ENCODE assay signal across 31 cellular contexts in genomic region chr7:98557538-98558031, GRCh38. TPM values are rescaled to one million over a fixed set of nuclear protein-coding genes. Genes with fewer than 3 reads are reported as not detected.
DNase-seq lines count a peak whose midpoint lies in the region; FAIRE-seq and TF ChIP-seq lines count a peak whose summit lies in the region.
"Had no signal": no experiment of that assay in that cellular context is flagged by ENCODE, and none has a peak within 500 bp of the region (broad histone marks: within the 10 kb centered on the region; RNA-seq: fewer than 3 reads in every experiment).

No MANE protein-coding gene starts in this region.

- DNase-seq in DMS53 (lab: John Stamatoyannopoulos, UW) (peak; percentile 19), DMS53 treated with DMSO at 0.1 percent for 48 hours (lab: John Stamatoyannopoulos, UW; ENCODE audit: unreplicated experiment) (no peak), NCI-H524 treated with DMSO at 0.1 percent for 48 hours (lab: John Stamatoyannopoulos, UW) (peak; percentile 86), H1 (ENCODE audit: low read depth in 1 of 2, low spot score in 2 of 2) (no peak), posterior vena cava (ENCODE audit: low spot score) (peak; percentile 16), head of caudate nucleus (no peak), amniotic stem cell (lab: John Stamatoyannopoulos, UW) (no peak)
- DNase-seq in stimulated activated CD4-positive, alpha-beta T cell treated with anti-CD3 and anti-CD28 coated beads, Interleukin-2, amount 100 ng/mL, for 48 hours, result no peak
- DNase-seq: activated CD4-positive, alpha-beta T cell treated with anti-CD3 and anti-CD28 coated beads, Interleukin-2, amount 50 U/mL, for 1 hour; activated CD8-positive, alpha-beta memory T cell treated with anti-CD3 and anti-CD28 coated beads, Interleukin-2, amount 10 ng/mL, durations not matched to agents 7 days and 5 days; activated naive CD4-positive, alpha-beta T cell; activated T-cell treated with anti-CD3 and anti-CD28 coated beads, Interleukin-2, amount 50 U/mL, for 48 hours; CD4-positive, CD25-positive, alpha-beta regulatory T cell; erythroblast; GM23248; heart left ventricle; Karpas-422; left cardiac atrium; NCI-H1436 treated with DMSO at 0.1 percent for 48 hours; nephron progenitor cell; Right ventricle myocardium superior; stimulated activated CD4-positive, alpha-beta T cell treated with anti-CD3 and anti-CD28 coated beads, Interleukin-4, amount 100 ng/mL, for 4 hours; substantia nigra; WERI-Rb-1 had no signal

- no peak overlapping the region for H2BK15ac ChIP-seq in H1 (ENCODE audit: low read length)

- no peaks in the 10 kb centered on the region for H3K36me3 ChIP-seq in H1 (ENCODE audit: control insufficient read depth in 2 of 4, insufficient read depth in 4 of 4, low read length in 3 of 4)
- H3K36me3 ChIP-seq: heart left ventricle, right atrium auricular region, WERI-Rb-1 had no signal

- no peak overlapping the region for H4K91ac ChIP-seq in H1 (replicated peaks; ENCODE audit: insufficient read length, low read length)

- no peak for TF ChIP-seq RAD21 in H1 (IDR thresholded peaks at IDR 0.05 in 1 of 2, conservative IDR thresholded peaks at IDR 0.05 in 1 of 2; ENCODE audit: low read depth in 2 of 2, low read length in 2 of 2)

- H3K56ac ChIP-seq in H1 (replicated peaks; ENCODE audit: insufficient read length, low read depth, low read length), result no peak overlapping the region

- H3K79me2 ChIP-seq in H1 (ENCODE audit: control insufficient read depth in 1 of 2, insufficient read depth in 2 of 2, low read length in 2 of 2), result no peaks in the 10 kb centered on the region
- H3K79me2 ChIP-seq: parathyroid adenoma had no signal

- no peak overlapping the region for H4K8ac ChIP-seq in H1 (ENCODE audit: extremely low read depth, insufficient read depth, low read length)

- no peak overlapping the region for H3K23ac ChIP-seq in H1 (ENCODE audit: insufficient read length)

- no peak overlapping the region for H2AK5ac ChIP-seq in H1 (ENCODE audit: low read depth, low read length)

- no peak overlapping the region for H3K14ac ChIP-seq in H1 (ENCODE audit: insufficient read length)

- H4K20me1 ChIP-seq in H1 (replicated peaks in 1 of 2; ENCODE audit: control insufficient read depth in 1 of 2, insufficient read depth in 2 of 2, low read length in 2 of 2), result no peaks in the 10 kb centered on the region

- no peak for TF ChIP-seq POLR2A in H1 (IDR thresholded peaks at IDR 0.05; ENCODE audit: control extremely low read depth in 1 of 2, low read depth in 2 of 2, low read length in 2 of 2)

- no peaks in the 10 kb centered on the region for H3K79me1 ChIP-seq in H1 (ENCODE audit: low read depth, low read length)

- no peak for TF ChIP-seq CTCF in H1 (IDR thresholded peaks at IDR 0.05; ENCODE audit: control extremely low read depth in 1 of 3, insufficient read depth in 1 of 3, low read depth in 1 of 3, low read length in 3 of 3)

- no peak overlapping the region for H3K18ac ChIP-seq in H1 (ENCODE audit: extremely low read depth, low read length)

- H3K27ac ChIP-seq in H1 (ENCODE audit: low read depth, low read length), result no peak overlapping the region
- H3K27ac ChIP-seq: 22Rv1, GM23248, heart left ventricle, parathyroid adenoma, right atrium auricular region, WERI-Rb-1 had no signal

- no peak overlapping the region for H3K9ac ChIP-seq in H1 (replicated peaks in 1 of 4; ENCODE audit: extremely low read depth in 1 of 4, low read depth in 3 of 4, low read length in 3 of 4)
- H3K9ac ChIP-seq: GM23248, parathyroid adenoma had no signal

- no peak overlapping the region for H3K4me2 ChIP-seq in H1 (ENCODE audit: insufficient read depth in 1 of 2, low read depth in 2 of 2, low read length in 2 of 2)
- H3K4me2 ChIP-seq: smooth muscle cell had no signal

- no peak overlapping the region for H2AFZ ChIP-seq in H1 (ENCODE audit: low read length)
- H2AFZ ChIP-seq: GM23248, parathyroid adenoma had no signal

- no peak overlapping the region for H2BK5ac ChIP-seq in H1 (ENCODE audit: low read depth, low read length)

- no peaks in the 10 kb centered on the region for H3K27me3 ChIP-seq in H1 (replicated peaks in 1 of 4; ENCODE audit: control insufficient read depth in 3 of 4, extremely low read depth in 1 of 4, insufficient read depth in 3 of 4, low read length in 3 of 4)
- H3K27me3 ChIP-seq: right atrium auricular region had no signal

- H4K5ac ChIP-seq in H1 (ENCODE audit: insufficient read length, low read depth, low read length), result no peak overlapping the region

- no peak overlapping the region for H2BK120ac ChIP-seq in H1 (replicated peaks; ENCODE audit: low read depth, low read length)

- TF ChIP-seq EP300 in H1 (IDR thresholded peaks at IDR 0.05; ENCODE audit: borderline replicate concordance in 1 of 2, low read depth in 2 of 2, low read length in 2 of 2), result no peak

- WGBS in H1 (ENCODE audit: extremely low coverage in 1 of 2, insufficient coverage in 1 of 2, insufficient read length in 1 of 2, insufficient replicate concordance in 2 of 2, low coverage in 1 of 2, low lambda C conversion rate in 2 of 2, missing lambda C conversion rate in 1 of 2), 2 experiments, result 89% methylated on average over 11 of the region's 11 CpGs; no CpG with 5 or more reads in 1 of the 2 experiments

- CTCF ChIA-PET in H1 (lab: Charles Lee; ENCODE audit: partially characterized antibody), result no interaction called here

- H3K4me1 ChIP-seq in H1 (replicated peaks in 1 of 4; ENCODE audit: control insufficient read depth in 3 of 4, insufficient read depth in 4 of 4, low read length in 3 of 4), result no peaks in the 10 kb centered on the region
- H3K4me1 ChIP-seq: heart left ventricle, parathyroid adenoma, right atrium auricular region had no signal

- H3K23me2 ChIP-seq in H1 (ENCODE audit: low read depth, low read length), result no peaks in the 10 kb centered on the region

- intact Hi-C loops in posterior vena cava (cut with DNase I), result no loop called here
- intact Hi-C loops in head of caudate nucleus (cut with DNase I), result no loop called here

- no peak overlapping the region for H3K4me3 ChIP-seq in H1 (ENCODE audit: extremely low read depth in 1 of 4, insufficient read depth in 2 of 4, low read depth in 3 of 4, low read length in 4 of 4)
- H3K4me3 ChIP-seq: GM23248, heart left ventricle, right atrium auricular region, smooth muscle cell had no signal

- H3K4ac ChIP-seq in H1 (replicated peaks; ENCODE audit: insufficient read length, low read depth, low read length), result no peak overlapping the region

- no peak overlapping the region for H2BK20ac ChIP-seq in H1 (ENCODE audit: low read length)

- H2BK12ac ChIP-seq in H1 (ENCODE audit: low read depth, low read length), result no peak overlapping the region

- POLR2A ChIA-PET in H1 (lab: Charles Lee; ENCODE audit: partially characterized antibody), result interaction anchor here (0.6 kb wide), 1 partner anchor 77 kb away, joined by 3 read pairs; no protein-coding TSS in a partner anchor

- H3K9me3 ChIP-seq in H1 (ENCODE audit: insufficient read depth in 2 of 2, low read depth in 1 of 2, low read length in 1 of 2), result peaks cover 0 to 7% of the 10 kb centered on the region in 2 experiments; a peak in 3 of 4 replicates

- no peak for FAIRE-seq in H1 (lab: Jason Lieb, UNC)
- FAIRE-seq: D721Med, HepG2 had no signal

TF ChIP-seq in H1, 55 proteins besides CTCF, POLR2A, EP300 and RAD21:
- TF ChIP-seq SIN3A (conservative IDR thresholded peaks at IDR 0.05 in 1 of 2, IDR thresholded peaks at IDR 0.05 in 1 of 2; ENCODE audit: low read depth in 1 of 2, low read length in 2 of 2) (no peak), SUZ12 (IDR thresholded peaks at IDR 0.05; ENCODE audit: low read length) (no peak), ATF3 (IDR thresholded peaks at IDR 0.05; ENCODE audit: insufficient read depth, low read depth, low read length) (no peak), ZNF274 (IDR thresholded peaks at IDR 0.05; ENCODE audit: borderline replicate concordance, extremely low read depth, low read length) (no peak), BACH1 (IDR thresholded peaks at IDR 0.05; ENCODE audit: low read length) (peak; percentile 69; the same call in 1 of the 2 replicates), POU5F1 (IDR thresholded peaks at IDR 0.05; ENCODE audit: low read depth, low read length) (no peak), SP2 (IDR thresholded peaks at IDR 0.05; ENCODE audit: low read length) (no peak), E2F6 (IDR thresholded peaks at IDR 0.05) (no peak)

RNA-seq across cellular contexts. Expression of gene NPTX2, which starts 59.5 kb away (rescaled TPM):
- total RNA-seq in H1 (2021; fragmentation: NEBNext Ultra II Directional; extraction: Animal tissue kit (Norgen Biotek cat#: 25700)), result 14.0 and 18.4 TPM in 2 replicates
- polyA plus RNA-seq in H1 (2011; rRNA removed), result 19.2 and 25.6 TPM in 2 replicates
- 20.5 TPM for polyA plus RNA-seq in H1 (2011; cell fraction: cytosol; rRNA removed)
- polyA plus RNA-seq in H1 (2011; cell fraction: nucleus; rRNA removed), result 24.0 TPM
- 7.9 to 14.3 TPM (median 12.6 TPM) in 4 replicates for polyA plus RNA-seq in H1 (2012, experiment 1 of 2)
- polyA plus RNA-seq in H1 (2012, experiment 2 of 2), result 10.4 TPM
- 18.2 TPM for polyA plus RNA-seq in H1 (2013, experiment 1 of 2)
- 21.0 TPM for polyA plus RNA-seq in H1 (2013, experiment 2 of 2)
- 16.4 TPM in 2 replicates for polyA minus RNA-seq in H1 (2011; rRNA and poly(A)+ RNA removed)
- polyA minus RNA-seq in H1 (2011; cell fraction: cytosol; rRNA and poly(A)+ RNA removed), result 13.8 TPM
- polyA minus RNA-seq in H1 (2011; cell fraction: nucleus; rRNA and poly(A)+ RNA removed), result 17.6 TPM
- total RNA-seq in posterior vena cava, result 1 to 10 TPM; 1.8 to 3.3 TPM
- total RNA-seq: activated CD8-positive, alpha-beta memory T cell treated with anti-CD3 and anti-CD28 coated beads, Interleukin-2, amount 10 ng/mL, durations not matched to agents 7 days and 5 days; CD4-positive, CD25-positive, alpha-beta regulatory T cell; HepG2; OCI-LY7 had no signal
- polyA plus RNA-seq: CD4-positive, CD25-positive, alpha-beta regulatory T cell; HepG2 had no signal

Comparison
In these comparisons a context has a peak if more than half of its experiments do, and no peak if none do; other contexts are left out.
1. DNase-seq: peak in DMS53 (single experiment), NCI-H524 treated with DMSO at 0.1 percent for 48 hours (single experiment) and posterior vena cava (single experiment); none in DMS53 treated with DMSO at 0.1 percent for 48 hours (single experiment), H1 (0 of 2), stimulated activated CD4-positive, alpha-beta T cell treated with anti-CD3 and anti-CD28 coated beads, Interleukin-2, amount 100 ng/mL, for 48 hours (0 of 2), head of caudate nucleus (0 of 42) and amniotic stem cell (single experiment).